In genomic region chr7:134327896-134328295, GRCh38 we compare ENCODE assay signal across 8 cellular contexts. TPM values are rescaled to one million over a fixed set of nuclear protein-coding genes. Genes with fewer than 3 reads are reported as not detected.
DNase-seq lines count a peak whose midpoint lies in the region; ATAC-seq lines count a peak whose summit lies in the region.

No MANE protein-coding gene starts in this region.

- no peaks in the 10 kb centered on the region for H3K79me1 ChIP-seq in neuronal stem cell (ENCODE audit: low read depth, low read length)

- H3K4me3 ChIP-seq in neuronal stem cell (ENCODE audit: low read length in 2 of 2): no peak overlapping the region

- H3K23ac ChIP-seq in neuronal stem cell (ENCODE audit: low read depth, low read length, poor library complexity): no peak overlapping the region

- no peak overlapping the region for H3K27ac Mint-ChIP-seq in effector memory CD8-positive, alpha-beta T cell

- WGBS in neuronal stem cell (ENCODE audit: extremely low coverage in 2 of 2, insufficient read length in 2 of 2, insufficient replicate concordance in 1 of 2), 2 donors: no CpG with 5 or more reads among the region's 7 CpGs

- no peak overlapping the region for H2AFZ ChIP-seq in neuronal stem cell (ENCODE audit: low read length)

- peaks cover 0 to 1% of the 10 kb centered on the region in 2 donors for H3K4me1 ChIP-seq in neuronal stem cell (ENCODE audit: control insufficient read depth in 2 of 2, insufficient read depth in 1 of 2, low read depth in 1 of 2, low read length in 2 of 2)

- no peak overlapping the region for H3K27ac ChIP-seq in neuronal stem cell (replicated peaks; ENCODE audit: low read length)

- H3K9me3 ChIP-seq in neuronal stem cell (replicated peaks in 1 of 2; ENCODE audit: control insufficient read depth in 2 of 2, insufficient read depth in 1 of 2, low read depth in 1 of 2, low read length in 2 of 2): no peaks in the 10 kb centered on the region

- H3K9ac ChIP-seq in neuronal stem cell (ENCODE audit: low read depth, low read length, poor library complexity): no peak overlapping the region

- H3K36me3 ChIP-seq in neuronal stem cell (replicated peaks in 1 of 2; ENCODE audit: control insufficient read depth in 2 of 2, insufficient read depth in 2 of 2, low read length in 2 of 2): no peaks in the 10 kb centered on the region

- H2AK5ac ChIP-seq in neuronal stem cell (ENCODE audit: low read depth, low read length): no peak overlapping the region

- H2BK120ac ChIP-seq in neuronal stem cell (ENCODE audit: low read depth, low read length): no peak overlapping the region

- H3K4me1 Mint-ChIP-seq in effector memory CD8-positive, alpha-beta T cell (ENCODE audit: low read depth in 2 of 2): peaks cover 0 to 4% of the 10 kb centered on the region in 2 donors

- no peak overlapping the region for H2BK12ac ChIP-seq in neuronal stem cell (ENCODE audit: low read length)

- H3K4me3 Mint-ChIP-seq in effector memory CD8-positive, alpha-beta T cell: no peak overlapping the region

- no peak overlapping the region for H2BK15ac ChIP-seq in neuronal stem cell (ENCODE audit: low read length)

- H3K18ac ChIP-seq in neuronal stem cell (ENCODE audit: low read length): no peak overlapping the region

- H3K27me3 Mint-ChIP-seq in effector memory CD8-positive, alpha-beta T cell: peaks cover 25 to 41% of the 10 kb centered on the region in 2 donors

- no peak overlapping the region for H4K91ac ChIP-seq in neuronal stem cell (ENCODE audit: low read depth, low read length, poor library complexity)

- H3K14ac ChIP-seq in neuronal stem cell (ENCODE audit: low read length): no peak overlapping the region

- H2BK5ac ChIP-seq in neuronal stem cell (ENCODE audit: low read length): no peak overlapping the region

- no peaks in the 10 kb centered on the region for H3K36me3 Mint-ChIP-seq in effector memory CD8-positive, alpha-beta T cell (ENCODE audit: insufficient read depth)

- H3K4me2 ChIP-seq in neuronal stem cell (ENCODE audit: insufficient read depth, low read length, poor library complexity, severe bottlenecking): no peak overlapping the region

- ATAC-seq in HG02623 (IDR thresholded peaks at IDR 0.05; ENCODE audit: unreplicated experiment): peak; percentile 77
- ATAC-seq in effector memory CD8-positive, alpha-beta T cell (replicated peaks): peak; percentile 88
- no peak for ATAC-seq in HG02571 (IDR thresholded peaks at IDR 0.05; ENCODE audit: unreplicated experiment)

- no peaks in the 10 kb centered on the region for H3K9me3 Mint-ChIP-seq in effector memory CD8-positive, alpha-beta T cell

- H4K8ac ChIP-seq in neuronal stem cell (ENCODE audit: low read depth, low read length): no peak overlapping the region

- no peak overlapping the region for H3K4ac ChIP-seq in neuronal stem cell (ENCODE audit: low read length)

- peaks cover 0 to 3% (median 0%) of the 10 kb centered on the region in 3 experiments for H3K27me3 ChIP-seq in neuronal stem cell (ENCODE audit: control insufficient read depth in 3 of 3, insufficient read depth in 3 of 3, low read depth in 1 of 3, low read length in 3 of 3)

- peak; percentile 50 for DNase-seq in NK-92 treated with Interleukin-12 subunit alpha and Interleukin-12 subunit beta, amount 100 ng/mL, for 24 hours (lab: John Stamatoyannopoulos, UW)
- DNase-seq in NK-92 (lab: John Stamatoyannopoulos, UW; ENCODE audit: unreplicated experiment): no peak
- peak; percentile 22 for DNase-seq in NCI-H2029 (lab: John Stamatoyannopoulos, UW)
- DNase-seq in activated CD4-positive, alpha-beta T cell treated with anti-CD3 and anti-CD28 coated beads for 1 hour: peak; percentile 22
- DNase-seq in effector memory CD8-positive, alpha-beta T cell: peak; percentile 32 to 57 (median 51)
- DNase-seq in neuronal stem cell (ENCODE audit: low spot score): peak; percentile 53

RNA-seq across cellular contexts. Expression of gene SLC35B4, which starts 11.2 kb away (rescaled TPM):
- 25.1 TPM for polyA plus RNA-seq in neuronal stem cell (2013, experiment 1 of 2)
- polyA plus RNA-seq in neuronal stem cell (2013, experiment 2 of 2): 25.6 TPM
